ENCODE assay signal across 8 cellular contexts in genomic region chr4:184824776-184825393, GRCh38. TPM values are rescaled to one million over a fixed set of nuclear protein-coding genes. Genes with fewer than 3 reads are reported as not detected.
DNase-seq lines count a peak whose midpoint lies in the region; ATAC-seq, FAIRE-seq and TF ChIP-seq lines count a peak whose summit lies in the region.

No MANE protein-coding gene starts in this region.

- peaks cover 23 to 39% of the 10 kb centered on the region in 2 donors for H3K36me3 Mint-ChIP-seq in CD14-positive monocyte
- H3K36me3 Mint-ChIP-seq in activated T-helper 17 cell treated with anti-CD3 and anti-CD28 coated beads, Interleukin-2, amount 50 U/mL, for 72 hours (ENCODE audit: low read depth): peaks cover 6% of the 10 kb centered on the region

- H3K9me3 ChIP-seq in HUES48 (ENCODE audit: control insufficient read depth, insufficient read depth, low read length) (no peaks in the 10 kb centered on the region), iPS DF 6.9 (ENCODE audit: control insufficient read depth, insufficient read depth, low read length) (no peaks in the 10 kb centered on the region)

- H3K4me1 Mint-ChIP-seq in CD14-positive monocyte: peaks cover 64% of the 10 kb centered on the region
- H3K4me1 Mint-ChIP-seq in activated T-helper 17 cell treated with anti-CD3 and anti-CD28 coated beads, Interleukin-2, amount 50 U/mL, for 72 hours: peaks cover 12% of the 10 kb centered on the region

- H3K36me3 ChIP-seq in HUES48 (ENCODE audit: control insufficient read depth, insufficient read depth, low read length) (no peaks in the 10 kb centered on the region), iPS DF 6.9 (ENCODE audit: control insufficient read depth, insufficient read depth, low read length) (no peaks in the 10 kb centered on the region)

- H3K4me3 Mint-ChIP-seq in CD14-positive monocyte: peak overlapping the region; percentile 99 to 100
- peak overlapping the region; percentile 82 for H3K4me3 Mint-ChIP-seq in activated T-helper 17 cell treated with anti-CD3 and anti-CD28 coated beads, Interleukin-2, amount 50 U/mL, for 72 hours

- no peak for TF ChIP-seq CTCF in CD14-positive monocyte (IDR thresholded peaks at IDR 0.05)
- no peak for TF ChIP-seq CTCF in D721Med (IDR thresholded peaks at IDR 0.05; ENCODE audit: insufficient read depth, missing control alignments)

- H3K4me3 ChIP-seq in HUES48 (ENCODE audit: low read depth, low read length) (peak overlapping the region; percentile 63), iPS DF 6.9 (ENCODE audit: low read length) (peak overlapping the region; percentile 57; the same call in 1 of the 2 replicates)

- FAIRE-seq in D721Med (lab: Jason Lieb, UNC): no peak

- intact Hi-C loops in CD14-positive monocyte (cut with micrococcal nuclease): loop anchor here (5.0 to 10.0 kb wide), 4 partner anchors 37 to 140 kb away; no protein-coding TSS in a partner anchor

- H3K27me3 Mint-ChIP-seq in CD14-positive monocyte (ENCODE audit: low read depth in 3 of 3): peaks cover 0 to 6% (median 0%) of the 10 kb centered on the region in 3 donors
- no peaks in the 10 kb centered on the region for H3K27me3 Mint-ChIP-seq in activated T-helper 17 cell treated with anti-CD3 and anti-CD28 coated beads, Interleukin-2, amount 50 U/mL, for 72 hours

- no peak overlapping the region for H3K9ac ChIP-seq in HUES48 (ENCODE audit: low read depth, low read length)

- peak overlapping the region; percentile 87 to 97 (median 96) for H3K27ac Mint-ChIP-seq in CD14-positive monocyte
- peak overlapping the region; percentile 74 for H3K27ac Mint-ChIP-seq in activated T-helper 17 cell treated with anti-CD3 and anti-CD28 coated beads, Interleukin-2, amount 50 U/mL, for 72 hours

- H3K27ac ChIP-seq in HUES48 (ENCODE audit: low read depth, low read length) (no peak overlapping the region), iPS DF 6.9 (ENCODE audit: low read length) (no peak overlapping the region)

- DNase-seq in CD14-positive monocyte (ENCODE audit: low spot score) (no peak), iPS DF 6.9 (ENCODE audit: low read depth, low spot score) (no peak), pons (ENCODE audit: low spot score) (no peak), D721Med (ENCODE audit: insufficient read length, low spot score) (no peak)
- peak; percentile 38 for DNase-seq in stimulated activated CD8-positive, alpha-beta memory T cell treated with anti-CD3 and anti-CD28 coated beads, Interleukin-4, amount 100 ng/mL, for 48 hours

- peaks cover 55% of the 10 kb centered on the region for H3K27me3 ChIP-seq in HUES48 (ENCODE audit: control insufficient read depth, insufficient read depth, low read length)
- H3K27me3 ChIP-seq in iPS DF 6.9 (ENCODE audit: control insufficient read depth, insufficient read depth, low read length): peaks cover 21% of the 10 kb centered on the region

- 0 out of 2 replicates have a peak, but pooled peaks cover 4% of the 10 kb centered on the region for H3K4me1 ChIP-seq in HUES48 (ENCODE audit: control insufficient read depth, insufficient read depth, low read length)
- H3K4me1 ChIP-seq in iPS DF 6.9 (ENCODE audit: control insufficient read depth, insufficient read depth, low read length): 0 out of 2 replicates have a peak, but pooled peaks cover 2% of the 10 kb centered on the region

- peaks cover 0 to 2% (median 0%) of the 10 kb centered on the region in 7 donors for H3K9me3 Mint-ChIP-seq in CD14-positive monocyte
- H3K9me3 Mint-ChIP-seq in activated T-helper 17 cell treated with anti-CD3 and anti-CD28 coated beads, Interleukin-2, amount 50 U/mL, for 72 hours: no peaks in the 10 kb centered on the region

- ATAC-seq in GM19463 (IDR thresholded peaks at IDR 0.05; ENCODE audit: unreplicated experiment): peak; percentile 5
- ATAC-seq in activated T-helper 17 cell treated with anti-CD3 and anti-CD28 coated beads, Interleukin-2, amount 50 U/mL, for 72 hours (replicated peaks): peak; percentile 8

- no CpG with 5 or more reads among the region's 18 CpGs for WGBS in iPS DF 6.9 (ENCODE audit: insufficient coverage, insufficient read length)

RNA-seq across cellular contexts. Expression of gene ACSL1, which starts 0.9 kb away (rescaled TPM):
- polyA plus RNA-seq in CD14-positive monocyte: 100 to 1,000 TPM in 1 of 2 donors, 10 to 100 TPM in 1; 72.4 to 115 TPM
- 10 to 100 TPM; 13.2 to 22.2 TPM for total RNA-seq in activated T-helper 17 cell treated with anti-CD3 and anti-CD28 coated beads, Interleukin-2, amount 50 U/mL, for 72 hours
